16 cellular contexts compared by ENCODE assay signal in the genomic region with DNA sequence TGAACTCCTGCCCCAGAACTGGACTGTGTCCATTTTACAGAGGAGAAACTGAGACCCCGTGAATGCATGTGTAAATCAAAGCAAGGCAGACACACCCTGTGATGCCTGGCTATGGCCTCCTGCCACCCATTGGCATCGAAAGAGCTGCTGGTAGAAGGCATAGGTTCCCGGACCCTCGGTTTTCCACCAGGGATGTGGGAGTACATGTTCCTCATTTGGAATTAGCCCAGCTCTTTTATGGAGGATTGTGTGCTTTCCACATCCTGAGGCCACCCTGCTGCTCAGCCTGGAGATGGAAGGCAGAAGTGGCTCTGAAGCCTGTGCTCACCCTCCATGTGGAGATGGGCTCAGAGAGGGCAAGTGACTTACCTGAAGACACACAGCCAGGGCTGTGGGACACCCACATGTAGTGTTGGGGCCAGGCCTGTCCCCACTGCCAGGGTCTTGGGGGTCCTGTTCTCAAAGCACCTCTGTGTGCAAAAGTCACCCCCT. TPM values are rescaled to one million over a fixed set of nuclear protein-coding genes. Genes with fewer than 3 reads are reported as not detected.
DNase-seq lines count a peak whose midpoint lies in the region; ATAC-seq, FAIRE-seq and TF ChIP-seq lines count a peak whose summit lies in the region.
"Had no signal": no experiment of that assay in that cellular context is flagged by ENCODE, and none has a peak within 500 bp of the region (broad histone marks: within the 10 kb centered on the region; RNA-seq: fewer than 3 reads in every experiment).

No MANE protein-coding gene starts in this region.

- no peaks in the 10 kb centered on the region for H3K36me3 ChIP-seq in duodenal mucosa (ENCODE audit: control insufficient read depth in 1 of 2, insufficient read depth in 2 of 2, low read length in 2 of 2)
- H3K36me3 ChIP-seq: SJCRH30 had no signal

- peaks cover 46 to 57% of the 10 kb centered on the region in 2 donors for H3K4me1 ChIP-seq in duodenal mucosa (ENCODE audit: control insufficient read depth in 1 of 2, insufficient read depth in 2 of 2, low read length in 2 of 2)
- H3K4me1 ChIP-seq: psoas muscle had no signal

- no peak for TF ChIP-seq CTCF in NB4 (IDR thresholded peaks at IDR 0.05; ENCODE audit: low read depth, low read length)

- peak overlapping the region; percentile 86 for H3K27ac Mint-ChIP-seq in stimulated activated effector memory CD8-positive, alpha-beta T cell treated with anti-CD3 and anti-CD28 coated beads, Interleukin-12 subunit alpha, Interleukin-12 subunit beta, amount 100 ng/mL, for 72 hours

- no peaks in the 10 kb centered on the region for H3K9me3 Mint-ChIP-seq in stimulated activated effector memory CD8-positive, alpha-beta T cell treated with anti-CD3 and anti-CD28 coated beads, Interleukin-12 subunit alpha, Interleukin-12 subunit beta, amount 100 ng/mL, for 72 hours

- peaks cover 29% of the 10 kb centered on the region for H3K36me3 Mint-ChIP-seq in stimulated activated effector memory CD8-positive, alpha-beta T cell treated with anti-CD3 and anti-CD28 coated beads, Interleukin-12 subunit alpha, Interleukin-12 subunit beta, amount 100 ng/mL, for 72 hours

- TF ChIP-seq POLR2A in NB4 (IDR thresholded peaks at IDR 0.05; ENCODE audit: extremely low read depth, insufficient read length), result no peak

- H3K27ac ChIP-seq in duodenal mucosa (ENCODE audit: low read depth, low read length), result peak overlapping the region; percentile 54
- H3K27ac ChIP-seq: psoas muscle, SJCRH30 had no signal

- H3K4me3 ChIP-seq in NB4 (ENCODE audit: low read depth, low read length), result peak overlapping the region; percentile 77
- peak overlapping the region; percentile 10 to 44 for H3K4me3 ChIP-seq in duodenal mucosa (ENCODE audit: low read depth in 1 of 2, low read length in 2 of 2)
- H3K4me3 ChIP-seq: psoas muscle, SJCRH30 had no signal

- no peaks in the 10 kb centered on the region for H3K27me3 ChIP-seq in duodenal mucosa (ENCODE audit: control insufficient read depth in 1 of 2, insufficient read depth in 2 of 2, low read length in 2 of 2)

- no peaks in the 10 kb centered on the region for H3K9me3 ChIP-seq in duodenal mucosa (ENCODE audit: control insufficient read depth in 1 of 2, low read length in 2 of 2)
- H3K9me3 ChIP-seq: psoas muscle, SJCRH30 had no signal

- peak; percentile 66 for DNase-seq in activated CD8-positive, alpha-beta memory T cell treated with anti-CD3 and anti-CD28 coated beads for 24 hours
- DNase-seq in activated CD8-positive, alpha-beta memory T cell treated with anti-CD3 and anti-CD28 coated beads, Interleukin-2, amount 50 U/mL, for 48 hours, result no peak
- DNase-seq in NB4 (ENCODE audit: low read depth) (no peak), DMS53 treated with DMSO at 0.1 percent for 48 hours (lab: John Stamatoyannopoulos, UW; ENCODE audit: unreplicated experiment) (no peak), T-helper 9 cell (no peak), frontal cortex (ENCODE audit: low spot score in 2 of 2) (no peak)
- no peak for DNase-seq in stimulated activated effector memory CD8-positive, alpha-beta T cell treated with anti-CD3 and anti-CD28 coated beads, Interleukin-12 subunit alpha, Interleukin-12 subunit beta, amount 100 ng/mL, for 72 hours (ENCODE audit: low spot score in 2 of 2)
- DNase-seq: activated CD4-positive, alpha-beta T cell treated with anti-CD3 and anti-CD28 coated beads for 4 hours; hippocampal formation; mammary epithelial cell; NCI-H1436 treated with DMSO at 0.1 percent for 48 hours; psoas muscle had no signal

- peak overlapping the region; percentile 79 for H3K4me3 Mint-ChIP-seq in stimulated activated effector memory CD8-positive, alpha-beta T cell treated with anti-CD3 and anti-CD28 coated beads, Interleukin-12 subunit alpha, Interleukin-12 subunit beta, amount 100 ng/mL, for 72 hours

- FAIRE-seq in frontal cortex (lab: Jason Lieb, UNC), result no peak
- FAIRE-seq: endometrium had no signal

- peaks cover 71% of the 10 kb centered on the region for H3K4me1 Mint-ChIP-seq in stimulated activated effector memory CD8-positive, alpha-beta T cell treated with anti-CD3 and anti-CD28 coated beads, Interleukin-12 subunit alpha, Interleukin-12 subunit beta, amount 100 ng/mL, for 72 hours

- ATAC-seq in stimulated activated effector memory CD8-positive, alpha-beta T cell treated with anti-CD3 and anti-CD28 coated beads, Interleukin-12 subunit alpha, Interleukin-12 subunit beta, amount 100 ng/mL, for 72 hours, result no peak
- ATAC-seq: psoas muscle had no signal

- peak overlapping the region in 1 of 2 donors; percentile 25 for H3K9ac ChIP-seq in duodenal mucosa (ENCODE audit: low read depth in 1 of 2, low read length in 2 of 2)

RNA-seq across cellular contexts. Expression of gene SUSD3, which starts 2.8 kb away (rescaled TPM):
- 0.41 TPM for total RNA-seq in frontal cortex
- total RNA-seq: G401, SJCRH30 had no signal

RNA-seq across cellular contexts. Expression of gene CARD19, which starts 34.7 kb away (rescaled TPM):
- total RNA-seq in frontal cortex, result 14.3 TPM
